In genomic region chr17:70104688-70105087, GRCh38 we compare ENCODE assay signal across 23 cellular contexts. TPM values are rescaled to one million over a fixed set of nuclear protein-coding genes. Genes with fewer than 3 reads are reported as not detected.
DNase-seq lines count a peak whose midpoint lies in the region; ATAC-seq and TF ChIP-seq lines count a peak whose summit lies in the region.
"Had no signal": no experiment of that assay in that cellular context is flagged by ENCODE, and none has a peak within 500 bp of the region (broad histone marks: within the 10 kb centered on the region; RNA-seq: fewer than 3 reads in every experiment).

No MANE protein-coding gene starts in this region.

- peaks cover 22% of the 10 kb centered on the region for H3K79me2 ChIP-seq in OCI-LY1 (ENCODE audit: insufficient read depth, low read length)

- intact Hi-C loops in Right ventricle myocardium superior (cut with DNase I): no loop called here

- no peak for TF ChIP-seq CTCF in OCI-LY1 (IDR thresholded peaks at IDR 0.05; ENCODE audit: low read length)

- H3K4me2 ChIP-seq in OCI-LY1 (ENCODE audit: low read length): peak overlapping the region; percentile 95

- ATAC-seq in Right ventricle myocardium superior (ENCODE audit: poor library complexity) (no peak), HG03280 (IDR thresholded peaks at IDR 0.05; ENCODE audit: unreplicated experiment) (no peak), GM21367 (IDR thresholded peaks at IDR 0.05; ENCODE audit: unreplicated experiment) (no peak)
- ATAC-seq: CD8-positive, alpha-beta T cell; GM12878; K562; Panc1 had no signal

- H3K27ac ChIP-seq in OCI-LY1 (ENCODE audit: low read depth, low read length, poor library complexity, severe bottlenecking): peak overlapping the region; percentile 90
- H3K27ac ChIP-seq: SK-N-MC had no signal

- H3K4me1 ChIP-seq in OCI-LY1 (ENCODE audit: insufficient read depth, low read length, severe bottlenecking): peaks cover 83% of the 10 kb centered on the region
- H3K4me1 ChIP-seq: Caco-2 had no signal

- peak; percentile 19 for DNase-seq in G401 (ENCODE audit: low spot score)
- DNase-seq in medulla oblongata (ENCODE audit: extremely low spot score): peak; percentile 53
- peak; percentile 48 for DNase-seq in superior temporal gyrus (ENCODE audit: extremely low spot score)
- DNase-seq in Right ventricle myocardium superior: no peak
- DNase-seq: Caco-2; CD8-positive, alpha-beta T cell; GDM1; Kasumi-1; NCI-H1092 treated with DMSO at 0.1 percent for 48 hours; NCI-H1436; NCI-H187; NCI-H446; NCI-H524 treated with DMSO at 0.1 percent for 48 hours; NK-92 treated with Interleukin-12 subunit alpha and Interleukin-12 subunit beta, amount 100 ng/mL, for 24 hours; SIG-M5 had no signal

- no peaks in the 10 kb centered on the region for H3K27me3 ChIP-seq in OCI-LY1 (ENCODE audit: insufficient read depth, low read length)

- in situ Hi-C loops in G401 (cut with HindIII; ENCODE audit: low sequenced_read_pairs): no loop called here

- H3K9ac ChIP-seq in OCI-LY1 (ENCODE audit: low read length): peak overlapping the region; percentile 76

- no peak overlapping the region for H2AFZ ChIP-seq in OCI-LY1 (ENCODE audit: low read length)

- no peaks in the 10 kb centered on the region for H3K9me2 ChIP-seq in OCI-LY1 (ENCODE audit: low read depth, low read length)

- peak overlapping the region; percentile 81 for H3K4me3 ChIP-seq in OCI-LY1 (ENCODE audit: low read depth, low read length, poor library complexity, severe bottlenecking)
- H3K4me3 ChIP-seq: GM12878, K562, SK-N-MC had no signal

- H4K20me1 ChIP-seq in OCI-LY1 (ENCODE audit: insufficient read depth, low read length): no peaks in the 10 kb centered on the region

- no peaks in the 10 kb centered on the region for H3K9me3 ChIP-seq in OCI-LY1 (ENCODE audit: low read length)
- H3K9me3 ChIP-seq: Caco-2 had no signal

- H3K36me3 ChIP-seq in OCI-LY1 (ENCODE audit: insufficient read depth, low read length): peaks cover 21% of the 10 kb centered on the region

- no peaks in the 10 kb centered on the region for H3F3A ChIP-seq in OCI-LY1 (ENCODE audit: insufficient read depth, low read length)

RNA-seq across cellular contexts. Expression of gene KCNJ16, which starts 29.7 kb away (rescaled TPM):
- 16.6 and 16.8 TPM in 2 replicates for total RNA-seq in G401 (2014; rRNA removed; shearing (Covaris generic))
- not detected for total RNA-seq in Right ventricle myocardium superior
- total RNA-seq: CD8-positive, alpha-beta T cell; GM12878; M059J had no signal

Comparison
In these comparisons a context has a peak if more than half of its experiments do, and no peak if none do; other contexts are left out.
1. RNA of gene KCNJ16, which starts 29.7 kb away (total RNA-seq): 16.6 to 16.8 TPM in G401; not detected in Right ventricle myocardium superior (single experiment); every median in the first group is over 10 times any median in the second.